38 cellular contexts compared by ENCODE assay signal in genomic region chr14:39483682-39484081, GRCh38.
"Had no signal": no experiment of that assay in that cellular context is flagged by ENCODE, and none has a peak within 500 bp of the region (broad histone marks: within the 10 kb centered on the region; RNA-seq: fewer than 3 reads in every experiment).

No MANE protein-coding gene starts in this region.

- H3K4me1 Mint-ChIP-seq: activated naive CD4-positive, alpha-beta T cell treated with anti-CD3 and anti-CD28 coated beads, Interleukin-2, amount 10 ng/mL, durations not matched to agents 7 days and 5 days; activated naive CD4-positive, alpha-beta T cell treated with anti-CD3 and anti-CD28 coated beads, Interleukin-2, amount 50 U/mL, for 24 hours; activated naive CD8-positive, alpha-beta T cell treated with anti-CD3 and anti-CD28 coated beads for 36 hours; activated naive CD8-positive, alpha-beta T cell treated with anti-CD3 and anti-CD28 coated beads, Interleukin-2, amount 10 ng/mL, durations not matched to agents 7 days and 5 days; activated naive CD8-positive, alpha-beta T cell treated with anti-CD3 and anti-CD28 coated beads, Interleukin-2, amount 50 U/mL, for 24 hours; activated T-helper 17 cell treated with anti-CD3 and anti-CD28 coated beads, Interleukin-2, amount 50 U/mL, for 72 hours; central memory CD8-positive, alpha-beta T cell had no signal

- H3K27me3 Mint-ChIP-seq: activated naive CD4-positive, alpha-beta T cell treated with anti-CD3 and anti-CD28 coated beads, Interleukin-2, amount 10 ng/mL, durations not matched to agents 7 days and 5 days; activated naive CD4-positive, alpha-beta T cell treated with anti-CD3 and anti-CD28 coated beads, Interleukin-2, amount 50 U/mL, for 24 hours; activated naive CD8-positive, alpha-beta T cell; activated naive CD8-positive, alpha-beta T cell treated with anti-CD3 and anti-CD28 coated beads, Interleukin-2, amount 10 ng/mL, durations not matched to agents 7 days and 5 days; activated naive CD8-positive, alpha-beta T cell treated with anti-CD3 and anti-CD28 coated beads, Interleukin-2, amount 50 U/mL, for 24 hours; activated T-cell treated with anti-CD3 and anti-CD28 coated beads, Interleukin-2, amount 50 U/mL, for 24 hours; activated T-helper 17 cell treated with anti-CD3 and anti-CD28 coated beads, Interleukin-2, amount 50 U/mL, for 72 hours; brain had no signal

- H3K4me1 ChIP-seq: adrenal gland, ascending aorta, body of pancreas, breast epithelium had no signal

- H3K36me3 ChIP-seq: adrenal gland, ascending aorta, brain microvascular endothelial cell, breast epithelium, cardiac muscle cell had no signal

- ATAC-seq: activated naive CD4-positive, alpha-beta T cell treated with anti-CD3 and anti-CD28 coated beads, Interleukin-2, amount 50 U/mL, for 72 hours; activated naive CD8-positive, alpha-beta T cell treated with anti-CD3 and anti-CD28 coated beads, Interleukin-2, amount 50 U/mL, for 24 hours; activated T-cell treated with anti-CD3 and anti-CD28 coated beads, Interleukin-2, amount 50 U/mL, for 4 hours; activated T-cell treated with anti-CD3 and anti-CD28 coated beads, Interleukin-2, amount 50 U/mL, for 72 hours; activated T-helper 17 cell treated with anti-CD3 and anti-CD28 coated beads, Interleukin-2, amount 50 U/mL, for 72 hours; body of pancreas had no signal

- DNase-seq: activated effector memory CD4-positive, alpha-beta T cell treated with anti-CD3 and anti-CD28 coated beads, Interleukin-2, amount 50 U/mL, for 16 hours; activated effector memory CD4-positive, alpha-beta T cell treated with Interleukin-2 at 50 U/mL for 16 hours; activated gamma-delta T cell; activated gamma-delta T cell treated with Interleukin-2 at 50 U/mL for 16 hours; activated naive CD4-positive, alpha-beta T cell; activated naive CD4-positive, alpha-beta T cell treated with anti-CD3 and anti-CD28 coated beads for 36 hours; activated naive CD4-positive, alpha-beta T cell treated with anti-CD3 and anti-CD28 coated beads, Interleukin-2, amount 10 ng/mL, durations not matched to agents 7 days and 5 days; activated naive CD4-positive, alpha-beta T cell treated with Interleukin-2 at 50 U/mL for 16 hours; activated naive CD8-positive, alpha-beta T cell treated with anti-CD3 and anti-CD28 coated beads for 36 hours; activated naive CD8-positive, alpha-beta T cell treated with anti-CD3 and anti-CD28 coated beads, Interleukin-2, amount 10 ng/mL, durations not matched to agents 7 days and 5 days; activated naive CD8-positive, alpha-beta T cell treated with anti-CD3 and anti-CD28 coated beads, Interleukin-2, amount 50 U/mL, for 24 hours; activated T-cell treated with anti-CD3 and anti-CD28 coated beads, Interleukin-2, amount 50 U/mL, for 1 hour; activated T-cell treated with anti-CD3 and anti-CD28 coated beads, Interleukin-2, amount 50 U/mL, for 24 hours; activated T-cell treated with anti-CD3 and anti-CD28 coated beads, Interleukin-2, amount 50 U/mL, for 4 hours; activated T-cell treated with anti-CD3 and anti-CD28 coated beads, Interleukin-2, amount 50 U/mL, for 48 hours; activated T-cell treated with anti-CD3 and anti-CD28 coated beads, Interleukin-2, amount 50 U/mL, for 72 hours; adrenal gland; amniotic stem cell; amygdala; anterior cingulate cortex; aorta; body of pancreas; brain microvascular endothelial cell; caudate nucleus; central memory CD4-positive, alpha-beta T cell; cerebellar nuclear complex had no signal

- H3K27ac ChIP-seq: adrenal gland, ascending aorta, body of pancreas, brain microvascular endothelial cell, breast epithelium, cardiac muscle cell had no signal

- H3K4me3 Mint-ChIP-seq: activated naive CD4-positive, alpha-beta T cell treated with anti-CD3 and anti-CD28 coated beads for 36 hours; activated naive CD4-positive, alpha-beta T cell treated with anti-CD3 and anti-CD28 coated beads, Interleukin-2, amount 10 ng/mL, durations not matched to agents 7 days and 5 days; activated naive CD4-positive, alpha-beta T cell treated with anti-CD3 and anti-CD28 coated beads, Interleukin-2, amount 50 U/mL, for 24 hours; activated naive CD8-positive, alpha-beta T cell; activated naive CD8-positive, alpha-beta T cell treated with anti-CD3 and anti-CD28 coated beads for 36 hours; activated naive CD8-positive, alpha-beta T cell treated with anti-CD3 and anti-CD28 coated beads, Interleukin-2, amount 10 ng/mL, durations not matched to agents 7 days and 5 days; activated naive CD8-positive, alpha-beta T cell treated with anti-CD3 and anti-CD28 coated beads, Interleukin-2, amount 50 U/mL, for 24 hours; activated T-cell treated with anti-CD3 and anti-CD28 coated beads, Interleukin-2, amount 50 U/mL, for 24 hours; activated T-cell treated with anti-CD3 and anti-CD28 coated beads, Interleukin-2, amount 50 U/mL, for 4 hours; activated T-cell treated with anti-CD3 and anti-CD28 coated beads, Interleukin-2, amount 50 U/mL, for 72 hours; activated T-helper 1 cell treated with anti-CD3 and anti-CD28 coated beads, Interleukin-12 subunit alpha, Interleukin-12 subunit beta, Interleukin-2, Interleukin-4 antibody, amounts not matched to agents 30 ng/mL and 10 ng/mL and 1 ng/mL, durations not matched to agents 14 hours and 24 hours and 36 hours; activated T-helper 17 cell treated with anti-CD3 and anti-CD28 coated beads, Interleukin-2, amount 50 U/mL, for 72 hours; brain; central memory CD8-positive, alpha-beta T cell had no signal

- H3K9me3 ChIP-seq: adrenal gland, ascending aorta, body of pancreas, breast epithelium had no signal

- FAIRE-seq: astrocyte had no signal

- H3K27ac Mint-ChIP-seq: activated naive CD4-positive, alpha-beta T cell treated with anti-CD3 and anti-CD28 coated beads for 36 hours; activated naive CD4-positive, alpha-beta T cell treated with anti-CD3 and anti-CD28 coated beads, Interleukin-2, amount 10 ng/mL, durations not matched to agents 7 days and 5 days; activated naive CD4-positive, alpha-beta T cell treated with anti-CD3 and anti-CD28 coated beads, Interleukin-2, amount 50 U/mL, for 24 hours; activated naive CD4-positive, alpha-beta T cell treated with anti-CD3 and anti-CD28 coated beads, Interleukin-2, amount 50 U/mL, for 72 hours; activated naive CD8-positive, alpha-beta T cell; activated naive CD8-positive, alpha-beta T cell treated with anti-CD3 and anti-CD28 coated beads for 36 hours; activated naive CD8-positive, alpha-beta T cell treated with anti-CD3 and anti-CD28 coated beads, Interleukin-2, amount 10 ng/mL, durations not matched to agents 7 days and 5 days; activated naive CD8-positive, alpha-beta T cell treated with anti-CD3 and anti-CD28 coated beads, Interleukin-2, amount 50 U/mL, for 24 hours; activated T-cell treated with anti-CD3 and anti-CD28 coated beads, Interleukin-2, amount 50 U/mL, for 24 hours; activated T-cell treated with anti-CD3 and anti-CD28 coated beads, Interleukin-2, amount 50 U/mL, for 72 hours; activated T-helper 1 cell treated with anti-CD3 and anti-CD28 coated beads, Interleukin-12 subunit alpha, Interleukin-12 subunit beta, Interleukin-2, Interleukin-4 antibody, amounts not matched to agents 30 ng/mL and 10 ng/mL and 1 ng/mL, durations not matched to agents 14 hours and 24 hours and 36 hours; activated T-helper 17 cell treated with anti-CD3 and anti-CD28 coated beads, Interleukin-2, amount 50 U/mL, for 72 hours; activated T-helper 2 cell treated with anti-CD3 and anti-CD28 coated beads, Interferon-gamma antibody, Interleukin-2, Interleukin-4, amounts not matched to agents 10 μg/mL and 5 μg/mL and 100 μg/mL, durations not matched to agents 14 hours and 24 hours and 36 hours; brain had no signal

- H3K36me3 Mint-ChIP-seq: activated naive CD4-positive, alpha-beta T cell treated with anti-CD3 and anti-CD28 coated beads, Interleukin-2, amount 10 ng/mL, durations not matched to agents 7 days and 5 days; activated naive CD4-positive, alpha-beta T cell treated with anti-CD3 and anti-CD28 coated beads, Interleukin-2, amount 50 U/mL, for 72 hours; activated naive CD8-positive, alpha-beta T cell treated with anti-CD3 and anti-CD28 coated beads for 36 hours; activated naive CD8-positive, alpha-beta T cell treated with anti-CD3 and anti-CD28 coated beads, Interleukin-2, amount 10 ng/mL, durations not matched to agents 7 days and 5 days had no signal

- H3K27me3 ChIP-seq: adrenal gland, ascending aorta, body of pancreas, brain microvascular endothelial cell, breast epithelium, cardiac muscle cell had no signal

- H3K4me3 ChIP-seq: adrenal gland, ascending aorta, body of pancreas, breast epithelium, cardiac muscle cell had no signal

- H3K9me3 Mint-ChIP-seq: activated naive CD4-positive, alpha-beta T cell treated with anti-CD3 and anti-CD28 coated beads for 36 hours; activated naive CD4-positive, alpha-beta T cell treated with anti-CD3 and anti-CD28 coated beads, Interleukin-2, amount 10 ng/mL, durations not matched to agents 7 days and 5 days; activated naive CD4-positive, alpha-beta T cell treated with anti-CD3 and anti-CD28 coated beads, Interleukin-2, amount 50 U/mL, for 24 hours; activated naive CD4-positive, alpha-beta T cell treated with anti-CD3 and anti-CD28 coated beads, Interleukin-2, amount 50 U/mL, for 72 hours; activated naive CD8-positive, alpha-beta T cell treated with anti-CD3 and anti-CD28 coated beads, Interleukin-2, amount 10 ng/mL, durations not matched to agents 7 days and 5 days; activated naive CD8-positive, alpha-beta T cell treated with anti-CD3 and anti-CD28 coated beads, Interleukin-2, amount 50 U/mL, for 24 hours; activated T-cell treated with anti-CD3 and anti-CD28 coated beads, Interleukin-2, amount 50 U/mL, for 24 hours; activated T-cell treated with anti-CD3 and anti-CD28 coated beads, Interleukin-2, amount 50 U/mL, for 4 hours; activated T-cell treated with anti-CD3 and anti-CD28 coated beads, Interleukin-2, amount 50 U/mL, for 72 hours; activated T-helper 1 cell treated with anti-CD3 and anti-CD28 coated beads, Interleukin-12 subunit alpha, Interleukin-12 subunit beta, Interleukin-2, Interleukin-4 antibody, amounts not matched to agents 30 ng/mL and 10 ng/mL and 1 ng/mL, durations not matched to agents 14 hours and 24 hours and 36 hours; activated T-helper 17 cell treated with anti-CD3 and anti-CD28 coated beads, Interleukin-2, amount 50 U/mL, for 72 hours; activated T-helper 2 cell treated with anti-CD3 and anti-CD28 coated beads, Interferon-gamma antibody, Interleukin-2, Interleukin-4, amounts not matched to agents 10 μg/mL and 5 μg/mL and 100 μg/mL, durations not matched to agents 14 hours and 24 hours and 36 hours; central memory CD8-positive, alpha-beta T cell had no signal
